21 cellular contexts compared by ENCODE assay signal in genomic region chr10:73432646-73433537, GRCh38. TPM values are rescaled to one million over a fixed set of nuclear protein-coding genes. Genes with fewer than 3 reads are reported as not detected.
DNase-seq lines count a peak whose midpoint lies in the region; ATAC-seq and TF ChIP-seq lines count a peak whose summit lies in the region.
"Had no signal": no experiment of that assay in that cellular context is flagged by ENCODE, and none has a peak within 500 bp of the region (broad histone marks: within the 10 kb centered on the region; RNA-seq: fewer than 3 reads in every experiment).

No MANE protein-coding gene starts in this region.

- peak overlapping the region; percentile 55 to 86 (median 70) for H3K9ac ChIP-seq in skeletal muscle tissue (ENCODE audit: low read depth in 1 of 3, low read length in 3 of 3)
- H3K9ac ChIP-seq in neuronal stem cell (ENCODE audit: low read depth, low read length, poor library complexity) = no peak overlapping the region

- H3K4me3 Mint-ChIP-seq in T-helper 17 cell = peak overlapping the region; percentile 25
- H3K4me3 Mint-ChIP-seq in memory B cell = no peak overlapping the region
- H3K4me3 Mint-ChIP-seq: activated CD4-positive, alpha-beta T cell treated with anti-CD3 and anti-CD28 coated beads, Interleukin-2, amount 10 ng/mL, durations not matched to agents 7 days and 5 days; mesothelial cell of epicardium had no signal

- H2AFZ ChIP-seq in neuronal stem cell (ENCODE audit: low read length) = no peak overlapping the region

- ATAC-seq in Right ventricle myocardium inferior (peak; percentile 51), T-helper 17 cell (no peak), memory B cell (ENCODE audit: low read depth) (no peak)
- ATAC-seq: right lobe of liver had no signal

- no peak overlapping the region for H2BK120ac ChIP-seq in neuronal stem cell (ENCODE audit: low read depth, low read length)

- H3K4me1 ChIP-seq in skeletal muscle tissue (ENCODE audit: control insufficient read depth in 3 of 3, insufficient read depth in 3 of 3, low read length in 3 of 3) = peaks cover 3 to 10% (median 5%) of the 10 kb centered on the region in 3 donors
- H3K4me1 ChIP-seq in neuronal stem cell (ENCODE audit: control insufficient read depth in 2 of 2, insufficient read depth in 1 of 2, low read depth in 1 of 2, low read length in 2 of 2) = no peaks in the 10 kb centered on the region
- H3K4me1 ChIP-seq: breast epithelium, right lobe of liver had no signal

- no peak for TF ChIP-seq CTCF in GM10248 (IDR thresholded peaks at IDR 0.05; ENCODE audit: control extremely low read depth, extremely low read depth, low read depth, missing control alignments)

- no peak overlapping the region for H2BK5ac ChIP-seq in neuronal stem cell (ENCODE audit: low read length)

- CTCF ChIA-PET in GM10248 (lab: Yijun Ruan, JAX) = interaction anchor here (1.2 to 1.7 kb wide), 3 partner anchors 11 to 169 kb away, joined by 3 read pairs; no protein-coding TSS in a partner anchor

- H3K14ac ChIP-seq in neuronal stem cell (ENCODE audit: low read length) = no peak overlapping the region

- WGBS in neuronal stem cell (ENCODE audit: extremely low coverage in 2 of 2, insufficient read length in 2 of 2, insufficient replicate concordance in 1 of 2), 2 donors = no CpG with 5 or more reads among the region's 2 CpGs

- H3K27me3 ChIP-seq in skeletal muscle tissue (ENCODE audit: control insufficient read depth in 3 of 3, insufficient read depth in 3 of 3, low read length in 3 of 3) (no peaks in the 10 kb centered on the region), neuronal stem cell (ENCODE audit: control insufficient read depth in 3 of 3, insufficient read depth in 3 of 3, low read depth in 1 of 3, low read length in 3 of 3) (no peaks in the 10 kb centered on the region)
- H3K27me3 ChIP-seq: breast epithelium, right lobe of liver had no signal

- H3K9me3 ChIP-seq in T-helper 17 cell (ENCODE audit: control insufficient read depth, low read length, poor library complexity, severe bottlenecking) (no peaks in the 10 kb centered on the region), skeletal muscle tissue (ENCODE audit: control insufficient read depth in 3 of 3, low read length in 3 of 3) (no peaks in the 10 kb centered on the region), neuronal stem cell (replicated peaks in 1 of 2; ENCODE audit: control insufficient read depth in 2 of 2, insufficient read depth in 1 of 2, low read depth in 1 of 2, low read length in 2 of 2) (no peaks in the 10 kb centered on the region)
- H3K9me3 ChIP-seq: breast epithelium, right lobe of liver had no signal

- H2BK12ac ChIP-seq in neuronal stem cell (ENCODE audit: low read length) = no peak overlapping the region

- H3K27ac Mint-ChIP-seq in T-helper 17 cell (peak overlapping the region; percentile 73), memory B cell (peak overlapping the region; percentile 21)
- H3K27ac Mint-ChIP-seq: activated CD4-positive, alpha-beta T cell treated with anti-CD3 and anti-CD28 coated beads, Interleukin-2, amount 10 ng/mL, durations not matched to agents 7 days and 5 days; mesothelial cell of epicardium had no signal

- no peak overlapping the region for H3K4ac ChIP-seq in neuronal stem cell (ENCODE audit: low read length)

- H4K8ac ChIP-seq in neuronal stem cell (ENCODE audit: low read depth, low read length) = no peak overlapping the region

- DNase-seq in Right ventricle myocardium inferior (ENCODE audit: missing footprints) = no peak
- no peak for DNase-seq in cardiac septum (ENCODE audit: low spot score)
- DNase-seq in T-helper 17 cell = no peak
- DNase-seq in memory B cell (ENCODE audit: low spot score in 2 of 2) = no peak
- no peak for DNase-seq in neuronal stem cell (ENCODE audit: low spot score)
- DNase-seq in mesenteric fat pad (ENCODE audit: low spot score) = no peak
- DNase-seq in GM10248 (ENCODE audit: extremely low spot score) = no peak
- DNase-seq: activated CD4-positive, alpha-beta T cell treated with anti-CD3 and anti-CD28 coated beads, Interleukin-2, amount 10 ng/mL, durations not matched to agents 7 days and 5 days; activated effector memory CD4-positive, alpha-beta T cell treated with Interleukin-2 at 50 U/mL for 16 hours; C1 segment of cervical spinal cord; DMS 273 treated with DMSO at 0.1 percent for 48 hours; kidney glomerular epithelial cell; NCI-H1105 treated with DMSO at 0.1 percent for 48 hours; NCI-H524 treated with DMSO at 0.1 percent for 48 hours; nucleus accumbens; right lobe of liver; SHP77 had no signal

- H3K4me1 Mint-ChIP-seq in T-helper 17 cell (peaks cover 17% of the 10 kb centered on the region), memory B cell (no peaks in the 10 kb centered on the region)

- H3K27ac ChIP-seq in skeletal muscle tissue (ENCODE audit: low read depth, low read length) = peak overlapping the region; percentile 89
- no peak overlapping the region for H3K27ac ChIP-seq in neuronal stem cell (replicated peaks; ENCODE audit: low read length)
- H3K27ac ChIP-seq: breast epithelium, epithelial cell of prostate, right lobe of liver had no signal

- H3K4me3 ChIP-seq in skeletal muscle tissue (ENCODE audit: low read length in 3 of 3) = peak overlapping the region; percentile 65 to 82 (median 66)
- H3K4me3 ChIP-seq in neuronal stem cell (ENCODE audit: low read length in 2 of 2) = no peak overlapping the region
- H3K4me3 ChIP-seq: breast epithelium, right lobe of liver had no signal

- no peak overlapping the region for H3K23ac ChIP-seq in neuronal stem cell (ENCODE audit: low read depth, low read length, poor library complexity)

- H3K36me3 ChIP-seq in skeletal muscle tissue (ENCODE audit: control insufficient read depth in 3 of 3, insufficient read depth in 3 of 3, low read length in 3 of 3) (peaks cover 9 to 19% (median 13%) of the 10 kb centered on the region in 3 donors), neuronal stem cell (replicated peaks in 1 of 2; ENCODE audit: control insufficient read depth in 2 of 2, insufficient read depth in 2 of 2, low read length in 2 of 2) (peaks cover 2 to 35% of the 10 kb centered on the region in 2 donors)

- no peaks in the 10 kb centered on the region for H3K79me1 ChIP-seq in neuronal stem cell (ENCODE audit: low read depth, low read length)

- H3K36me3 Mint-ChIP-seq in T-helper 17 cell (ENCODE audit: low read depth) (no peaks in the 10 kb centered on the region), memory B cell (peaks cover 8% of the 10 kb centered on the region)

- H2AK5ac ChIP-seq in neuronal stem cell (ENCODE audit: low read depth, low read length) = no peak overlapping the region

- H3K27me3 Mint-ChIP-seq in T-helper 17 cell = no peaks in the 10 kb centered on the region
- H3K27me3 Mint-ChIP-seq in memory B cell = no peaks in the 10 kb centered on the region
- H3K27me3 Mint-ChIP-seq: activated CD4-positive, alpha-beta T cell treated with anti-CD3 and anti-CD28 coated beads, Interleukin-2, amount 10 ng/mL, durations not matched to agents 7 days and 5 days had no signal

- no peak overlapping the region for H3K4me2 ChIP-seq in neuronal stem cell (ENCODE audit: insufficient read depth, low read length, poor library complexity, severe bottlenecking)

- intact Hi-C loops in Right ventricle myocardium inferior (cut with DNase I) (no loop called here), cardiac septum (cut with DNase I) (no loop called here)

- H4K91ac ChIP-seq in neuronal stem cell (ENCODE audit: low read depth, low read length, poor library complexity) = no peak overlapping the region

- H3K9me3 Mint-ChIP-seq in memory B cell = no peaks in the 10 kb centered on the region
- H3K9me3 Mint-ChIP-seq: activated CD4-positive, alpha-beta T cell treated with anti-CD3 and anti-CD28 coated beads, Interleukin-2, amount 10 ng/mL, durations not matched to agents 7 days and 5 days; mesothelial cell of epicardium had no signal

- no peak overlapping the region for H3K18ac ChIP-seq in neuronal stem cell (ENCODE audit: low read length)

- no peak overlapping the region for H2BK15ac ChIP-seq in neuronal stem cell (ENCODE audit: low read length)

- POLR2A ChIA-PET in GM10248 (lab: Yijun Ruan, JAX) = no interaction called here

RNA-seq across cellular contexts. Expression of gene MSS51, which starts 0.5 kb away (rescaled TPM):
- 3.5 TPM for total RNA-seq in Right ventricle myocardium inferior
- 9.6 TPM for total RNA-seq in cardiac septum
- 1 to 10 TPM; 2.2 to 2.6 TPM for total RNA-seq in T-helper 17 cell
- 22.4 TPM for total RNA-seq in skeletal muscle tissue
- polyA plus RNA-seq in neuronal stem cell (2013, experiment 1 of 2) = 0.91 TPM
- 0.90 TPM for polyA plus RNA-seq in neuronal stem cell (2013, experiment 2 of 2)
- 1.6 TPM for total RNA-seq in mesenteric fat pad

RNA-seq across cellular contexts. Expression of gene ANXA7, which starts 19.0 kb away (rescaled TPM):
- total RNA-seq in Right ventricle myocardium inferior = 113 TPM
- 132 TPM for total RNA-seq in cardiac septum
- 100 to 1,000 TPM in 1 of 2 donors, 10 to 100 TPM in 1; 94.9 to 117 TPM for total RNA-seq in T-helper 17 cell
- total RNA-seq in skeletal muscle tissue = 47.0 TPM
- 25.7 TPM for polyA plus RNA-seq in neuronal stem cell (2013, experiment 1 of 2)
- 25.3 TPM for polyA plus RNA-seq in neuronal stem cell (2013, experiment 2 of 2)
- total RNA-seq in mesenteric fat pad = 146 TPM

Comparison
In these comparisons a context has a peak if more than half of its experiments do, and no peak if none do; other contexts are left out.
1. H3K4me3 ChIP-seq: peak in skeletal muscle tissue (3 of 3); none in neuronal stem cell (0 of 2).